ENCODE assay signal across 8 cellular contexts in genomic region chr4:2220016-2220620, GRCh38.
DNase-seq lines count a peak whose midpoint lies in the region; ATAC-seq and TF ChIP-seq lines count a peak whose summit lies in the region.

No MANE protein-coding gene starts in this region.

- no peak overlapping the region for H3K27ac ChIP-seq in WERI-Rb-1

- peak in 11 of 14 donors; percentile 5 to 76 (median 43) for DNase-seq in C1 segment of cervical spinal cord (lab: John Stamatoyannopoulos, UW)
- peak; percentile 51 for DNase-seq in NCI-H2081 treated with DMSO at 0.1 percent for 48 hours (lab: John Stamatoyannopoulos, UW)
- DNase-seq in WERI-Rb-1: peak; percentile 79
- peak; percentile 51 to 82 for DNase-seq in T47D (ENCODE audit: low read depth in 1 of 2, low spot score in 1 of 2)
- DNase-seq in inferior parietal cortex (ENCODE audit: extremely low spot score): peak; percentile 79
- peak; percentile 85 for DNase-seq in stimulated activated CD4-positive, alpha-beta T cell treated with anti-CD3 and anti-CD28 coated beads, Interleukin-15, amount 100 ng/mL, for 24 hours

- no peak overlapping the region for H3K4me3 ChIP-seq in WERI-Rb-1 (ENCODE audit: low read depth, low read length)

- H3K27me3 ChIP-seq in WERI-Rb-1 (ENCODE audit: insufficient read depth, low read depth, severe bottlenecking): no peaks in the 10 kb centered on the region

- 0 out of 2 replicates have a peak, but pooled peaks cover 3% of the 10 kb centered on the region for H3K36me3 ChIP-seq in WERI-Rb-1

- no peaks in the 10 kb centered on the region for H3K9me3 ChIP-seq in WERI-Rb-1 (ENCODE audit: severe bottlenecking)

- peak; percentile 98 for TF ChIP-seq CTCF in WERI-Rb-1 (IDR thresholded peaks at IDR 0.05; ENCODE audit: low read depth, low read length)

- in situ Hi-C loops in T47D (cut with HindIII; ENCODE audit: low pct_unique_long_range_greater_than_20kb, low sequenced_read_pairs): no loop called here

- ATAC-seq in GM21515 (IDR thresholded peaks at IDR 0.05; ENCODE audit: unreplicated experiment) (peak; percentile 72), GM19035 (IDR thresholded peaks at IDR 0.05; ENCODE audit: unreplicated experiment) (no peak)
